ENCODE assay signal across 1 cellular context in genomic region chr1:15835741-15836510, GRCh38.
TF ChIP-seq lines count a peak whose summit lies in the region.

No MANE protein-coding gene starts in this region.

TF ChIP-seq in K562, 482 proteins besides CTCF, POLR2A, EP300 and RAD21 (continued from another document and continues in another):
- TF ChIP-seq E4F1 (CRISPR knock-in tag; IDR thresholded peaks at IDR 0.05; ENCODE audit: borderline replicate concordance) (no peak), ZNF583 (CRISPR knock-in tag; IDR thresholded peaks at IDR 0.05) (peak; percentile 74), CHD2 (IDR thresholded peaks at IDR 0.05; ENCODE audit: low read depth, low read length) (peak; percentile 54), MYC (IDR thresholded peaks at IDR 0.05; ENCODE audit: low read depth, low read length) (no peak), MYC (CRISPR knock-in tag; IDR thresholded peaks at IDR 0.05; ENCODE audit: borderline replicate concordance, low read depth) (no peak), CCNT2 (IDR thresholded peaks at IDR 0.05; ENCODE audit: borderline replicate concordance, extremely low read depth, insufficient read length, low read depth, low read length) (peak; percentile 96), ZFPM2 (CRISPR knock-in tag; IDR thresholded peaks at IDR 0.05) (no peak), SIRT6 (IDR thresholded peaks at IDR 0.05; ENCODE audit: low read depth, low read length) (no peak), ZNF41 (CRISPR knock-in tag; conservative IDR thresholded peaks at IDR 0.05) (peak; percentile 86), SRSF3 (IDR thresholded peaks at IDR 0.05; ENCODE audit: insufficient read depth, low read length) (no peak), SMAD4 (CRISPR knock-in tag; conservative IDR thresholded peaks at IDR 0.05) (peak; percentile 32; the same call in 1 of the 2 replicates), ATF6 (CRISPR knock-in tag; IDR thresholded peaks at IDR 0.05) (peak; percentile 96; the same call in 1 of the 2 replicates), ZNF280B (CRISPR knock-in tag; IDR thresholded peaks at IDR 0.05) (no peak), ZBTB49 (CRISPR knock-in tag; IDR thresholded peaks at IDR 0.05; ENCODE audit: borderline replicate concordance) (no peak), FOXK2 (conservative IDR thresholded peaks at IDR 0.05 in 1 of 2, IDR thresholded peaks at IDR 0.05 in 1 of 2; ENCODE audit: low read depth in 2 of 2) (peak; percentile 88 to 89; a peak in 3 of 4 replicates), HEY1 (CRISPR knock-in tag; IDR thresholded peaks at IDR 0.05; ENCODE audit: borderline replicate concordance) (no peak), ZNF699 (CRISPR knock-in tag; IDR thresholded peaks at IDR 0.05; ENCODE audit: insufficient replicate concordance) (no peak), ELF2 (CRISPR knock-in tag; IDR thresholded peaks at IDR 0.05) (no peak; the same call in none of the 2 replicates), CEBPB (tag; IDR thresholded peaks at IDR 0.05) (peak; percentile 65), CLOCK (CRISPR knock-in tag; IDR thresholded peaks at IDR 0.05; ENCODE audit: borderline replicate concordance) (no peak), ZFP1 (CRISPR knock-in tag; IDR thresholded peaks at IDR 0.05) (0 out of 2 replicates have a peak, but pooled peaks have one; percentile 23), ZFP36 (IDR thresholded peaks at IDR 0.05; ENCODE audit: low read depth, low read length, partially characterized antibody) (no peak), SAFB2 (IDR thresholded peaks at IDR 0.05; ENCODE audit: borderline replicate concordance, low read depth, low read length, severe bottlenecking) (no peak)
- TF ChIP-seq, protein P1, sequence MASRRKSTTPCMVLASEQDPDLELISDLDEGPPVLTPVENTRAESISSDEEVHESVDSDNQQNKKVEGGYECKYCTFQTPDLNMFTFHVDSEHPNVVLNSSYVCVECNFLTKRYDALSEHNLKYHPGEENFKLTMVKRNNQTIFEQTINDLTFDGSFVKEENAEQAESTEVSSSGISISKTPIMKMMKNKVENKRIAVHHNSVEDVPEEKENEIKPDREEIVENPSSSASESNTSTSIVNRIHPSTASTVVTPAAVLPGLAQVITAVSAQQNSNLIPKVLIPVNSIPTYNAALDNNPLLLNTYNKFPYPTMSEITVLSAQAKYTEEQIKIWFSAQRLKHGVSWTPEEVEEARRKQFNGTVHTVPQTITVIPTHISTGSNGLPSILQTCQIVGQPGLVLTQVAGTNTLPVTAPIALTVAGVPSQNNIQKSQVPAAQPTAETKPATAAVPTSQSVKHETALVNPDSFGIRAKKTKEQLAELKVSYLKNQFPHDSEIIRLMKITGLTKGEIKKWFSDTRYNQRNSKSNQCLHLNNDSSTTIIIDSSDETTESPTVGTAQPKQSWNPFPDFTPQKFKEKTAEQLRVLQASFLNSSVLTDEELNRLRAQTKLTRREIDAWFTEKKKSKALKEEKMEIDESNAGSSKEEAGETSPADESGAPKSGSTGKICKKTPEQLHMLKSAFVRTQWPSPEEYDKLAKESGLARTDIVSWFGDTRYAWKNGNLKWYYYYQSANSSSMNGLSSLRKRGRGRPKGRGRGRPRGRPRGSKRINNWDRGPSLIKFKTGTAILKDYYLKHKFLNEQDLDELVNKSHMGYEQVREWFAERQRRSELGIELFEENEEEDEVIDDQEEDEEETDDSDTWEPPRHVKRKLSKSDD (conservative IDR thresholded peaks at IDR 0.05; ENCODE audit: low read length): no peak; the same call in 1 of the 2 replicates
- TF ChIP-seq, protein P2, sequence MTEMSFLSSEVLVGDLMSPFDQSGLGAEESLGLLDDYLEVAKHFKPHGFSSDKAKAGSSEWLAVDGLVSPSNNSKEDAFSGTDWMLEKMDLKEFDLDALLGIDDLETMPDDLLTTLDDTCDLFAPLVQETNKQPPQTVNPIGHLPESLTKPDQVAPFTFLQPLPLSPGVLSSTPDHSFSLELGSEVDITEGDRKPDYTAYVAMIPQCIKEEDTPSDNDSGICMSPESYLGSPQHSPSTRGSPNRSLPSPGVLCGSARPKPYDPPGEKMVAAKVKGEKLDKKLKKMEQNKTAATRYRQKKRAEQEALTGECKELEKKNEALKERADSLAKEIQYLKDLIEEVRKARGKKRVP (CRISPR knock-in tag; IDR thresholded peaks at IDR 0.05): peak; percentile 72
- TF ChIP-seq, protein P3, sequence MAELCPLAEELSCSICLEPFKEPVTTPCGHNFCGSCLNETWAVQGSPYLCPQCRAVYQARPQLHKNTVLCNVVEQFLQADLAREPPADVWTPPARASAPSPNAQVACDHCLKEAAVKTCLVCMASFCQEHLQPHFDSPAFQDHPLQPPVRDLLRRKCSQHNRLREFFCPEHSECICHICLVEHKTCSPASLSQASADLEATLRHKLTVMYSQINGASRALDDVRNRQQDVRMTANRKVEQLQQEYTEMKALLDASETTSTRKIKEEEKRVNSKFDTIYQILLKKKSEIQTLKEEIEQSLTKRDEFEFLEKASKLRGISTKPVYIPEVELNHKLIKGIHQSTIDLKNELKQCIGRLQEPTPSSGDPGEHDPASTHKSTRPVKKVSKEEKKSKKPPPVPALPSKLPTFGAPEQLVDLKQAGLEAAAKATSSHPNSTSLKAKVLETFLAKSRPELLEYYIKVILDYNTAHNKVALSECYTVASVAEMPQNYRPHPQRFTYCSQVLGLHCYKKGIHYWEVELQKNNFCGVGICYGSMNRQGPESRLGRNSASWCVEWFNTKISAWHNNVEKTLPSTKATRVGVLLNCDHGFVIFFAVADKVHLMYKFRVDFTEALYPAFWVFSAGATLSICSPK (IDR thresholded peaks at IDR 0.05; ENCODE audit: borderline replicate concordance): no peak
- TF ChIP-seq, protein P4, sequence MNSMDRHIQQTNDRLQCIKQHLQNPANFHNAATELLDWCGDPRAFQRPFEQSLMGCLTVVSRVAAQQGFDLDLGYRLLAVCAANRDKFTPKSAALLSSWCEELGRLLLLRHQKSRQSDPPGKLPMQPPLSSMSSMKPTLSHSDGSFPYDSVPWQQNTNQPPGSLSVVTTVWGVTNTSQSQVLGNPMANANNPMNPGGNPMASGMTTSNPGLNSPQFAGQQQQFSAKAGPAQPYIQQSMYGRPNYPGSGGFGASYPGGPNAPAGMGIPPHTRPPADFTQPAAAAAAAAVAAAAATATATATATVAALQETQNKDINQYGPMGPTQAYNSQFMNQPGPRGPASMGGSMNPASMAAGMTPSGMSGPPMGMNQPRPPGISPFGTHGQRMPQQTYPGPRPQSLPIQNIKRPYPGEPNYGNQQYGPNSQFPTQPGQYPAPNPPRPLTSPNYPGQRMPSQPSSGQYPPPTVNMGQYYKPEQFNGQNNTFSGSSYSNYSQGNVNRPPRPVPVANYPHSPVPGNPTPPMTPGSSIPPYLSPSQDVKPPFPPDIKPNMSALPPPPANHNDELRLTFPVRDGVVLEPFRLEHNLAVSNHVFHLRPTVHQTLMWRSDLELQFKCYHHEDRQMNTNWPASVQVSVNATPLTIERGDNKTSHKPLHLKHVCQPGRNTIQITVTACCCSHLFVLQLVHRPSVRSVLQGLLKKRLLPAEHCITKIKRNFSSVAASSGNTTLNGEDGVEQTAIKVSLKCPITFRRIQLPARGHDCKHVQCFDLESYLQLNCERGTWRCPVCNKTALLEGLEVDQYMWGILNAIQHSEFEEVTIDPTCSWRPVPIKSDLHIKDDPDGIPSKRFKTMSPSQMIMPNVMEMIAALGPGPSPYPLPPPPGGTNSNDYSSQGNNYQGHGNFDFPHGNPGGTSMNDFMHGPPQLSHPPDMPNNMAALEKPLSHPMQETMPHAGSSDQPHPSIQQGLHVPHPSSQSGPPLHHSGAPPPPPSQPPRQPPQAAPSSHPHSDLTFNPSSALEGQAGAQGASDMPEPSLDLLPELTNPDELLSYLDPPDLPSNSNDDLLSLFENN (IDR thresholded peaks at IDR 0.05; ENCODE audit: low read depth in 2 of 2, low read length in 2 of 2): peak in 1 of 2 experiments; percentile 42; a peak in 1 of 4 replicates
- TF ChIP-seq, protein P5, sequence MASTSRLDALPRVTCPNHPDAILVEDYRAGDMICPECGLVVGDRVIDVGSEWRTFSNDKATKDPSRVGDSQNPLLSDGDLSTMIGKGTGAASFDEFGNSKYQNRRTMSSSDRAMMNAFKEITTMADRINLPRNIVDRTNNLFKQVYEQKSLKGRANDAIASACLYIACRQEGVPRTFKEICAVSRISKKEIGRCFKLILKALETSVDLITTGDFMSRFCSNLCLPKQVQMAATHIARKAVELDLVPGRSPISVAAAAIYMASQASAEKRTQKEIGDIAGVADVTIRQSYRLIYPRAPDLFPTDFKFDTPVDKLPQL (IDR thresholded peaks at IDR 0.05; ENCODE audit: extremely low read depth, insufficient read length): no peak
- TF ChIP-seq, protein P6, sequence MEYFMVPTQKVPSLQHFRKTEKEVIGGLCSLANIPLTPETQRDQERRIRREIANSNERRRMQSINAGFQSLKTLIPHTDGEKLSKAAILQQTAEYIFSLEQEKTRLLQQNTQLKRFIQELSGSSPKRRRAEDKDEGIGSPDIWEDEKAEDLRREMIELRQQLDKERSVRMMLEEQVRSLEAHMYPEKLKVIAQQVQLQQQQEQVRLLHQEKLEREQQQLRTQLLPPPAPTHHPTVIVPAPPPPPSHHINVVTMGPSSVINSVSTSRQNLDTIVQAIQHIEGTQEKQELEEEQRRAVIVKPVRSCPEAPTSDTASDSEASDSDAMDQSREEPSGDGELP (CRISPR knock-in tag; IDR thresholded peaks at IDR 0.05; ENCODE audit: borderline replicate concordance): peak; percentile 77; the same call in 1 of the 2 replicates
